ENCODE assay signal across 16 cellular contexts in genomic region chr3:24101676-24102168, GRCh38.
DNase-seq lines count a peak whose midpoint lies in the region; ATAC-seq and TF ChIP-seq lines count a peak whose summit lies in the region.
"Had no signal": no experiment of that assay in that cellular context is flagged by ENCODE, and none has a peak within 500 bp of the region (broad histone marks: within the 10 kb centered on the region; RNA-seq: fewer than 3 reads in every experiment).

No MANE protein-coding gene starts in this region.

- no peak for TF ChIP-seq POLR2A in erythroblast (IDR thresholded peaks at IDR 0.05; ENCODE audit: low read length)

- H3K9ac ChIP-seq in adipocyte (ENCODE audit: low read length) = no peak overlapping the region

- ATAC-seq in GM18858 (IDR thresholded peaks at IDR 0.05; ENCODE audit: unreplicated experiment) = no peak

- H3K36me3 ChIP-seq in adipocyte (ENCODE audit: control insufficient read depth, insufficient read depth, low read length, severe bottlenecking) = no peaks in the 10 kb centered on the region
- H3K36me3 ChIP-seq: suprapubic skin had no signal

- H3K4me1 ChIP-seq in adipocyte (ENCODE audit: control insufficient read depth, insufficient read depth, low read length) = peaks cover 15% of the 10 kb centered on the region

- no peaks in the 10 kb centered on the region for H3K9me3 ChIP-seq in adipocyte (ENCODE audit: control insufficient read depth, low read length)
- H3K9me3 ChIP-seq: suprapubic skin had no signal

- no peaks in the 10 kb centered on the region for H3K27me3 ChIP-seq in adipocyte (replicated peaks; ENCODE audit: control insufficient read depth, insufficient read depth, low read length)
- H3K27me3 ChIP-seq: suprapubic skin had no signal

- no peak overlapping the region for H3K4me3 ChIP-seq in adipocyte (ENCODE audit: low read length)
- H3K4me3 ChIP-seq: PC-9, suprapubic skin had no signal

- DNase-seq in AG08395 (ENCODE audit: low spot score) = peak; percentile 12
- peak; percentile 39 for DNase-seq in GM03348 (ENCODE audit: low spot score)
- peak; percentile 40 for DNase-seq in adipocyte (ENCODE audit: low read depth)
- DNase-seq in kidney tubule cell (ENCODE audit: low spot score) = peak; percentile 11
- DNase-seq in erythroblast (lab: John Stamatoyannopoulos, UW) = no peak
- no peak for DNase-seq in A172 (ENCODE audit: low spot score)
- DNase-seq: activated CD4-positive, alpha-beta T cell treated with anti-CD3 and anti-CD28 coated beads, Interleukin-2, amount 50 U/mL, for 48 hours; amniotic stem cell; DMS 273 treated with DMSO at 0.1 percent for 48 hours; mesenchymal stem cell; NCI-H2107; right cardiac atrium; stimulated activated CD4-positive, alpha-beta T cell treated with anti-CD3 and anti-CD28 coated beads, Interleukin-2, amount 100 ng/mL, for 24 hours had no signal

Comparison
In these comparisons a context has a peak if more than half of its experiments do, and no peak if none do; other contexts are left out.
1. DNase-seq: peak in AG08395 (single experiment), GM03348 (single experiment), adipocyte (single experiment) and kidney tubule cell (single experiment); none in erythroblast (0 of 2) and A172 (single experiment).